ENCODE assay signal across 8 cellular contexts in the genomic region with DNA sequence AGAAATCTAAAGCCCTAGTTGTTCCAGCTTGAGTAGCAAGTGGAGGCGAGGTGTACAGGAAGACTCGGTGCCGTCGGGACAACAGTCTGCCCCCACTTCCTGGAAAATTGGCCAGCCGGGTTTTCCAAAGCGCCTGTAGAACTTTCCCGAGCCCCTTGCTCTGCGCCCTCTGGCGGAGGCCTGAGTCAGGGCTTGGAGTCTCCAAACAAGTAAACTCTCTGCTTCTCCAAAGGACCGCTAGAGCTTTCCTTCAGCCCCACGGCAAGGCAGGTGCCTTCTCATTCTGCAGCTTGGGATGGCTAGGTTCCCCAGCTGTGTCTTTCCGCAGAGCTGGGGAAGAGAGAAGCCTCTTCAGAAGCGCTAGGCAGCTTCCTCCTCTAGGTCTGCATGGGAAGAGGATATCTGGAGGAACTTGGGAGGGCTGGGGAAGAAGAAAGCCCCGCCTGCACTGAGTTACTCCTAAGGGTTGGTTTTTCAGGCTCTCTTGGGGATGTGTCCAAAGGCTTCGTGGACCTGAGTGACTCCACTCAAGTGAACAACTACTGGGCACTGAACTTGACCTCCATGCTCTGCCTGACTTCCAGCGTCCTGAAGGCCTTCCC. TPM values are rescaled to one million over a fixed set of nuclear protein-coding genes. Genes with fewer than 3 reads are reported as not detected.
DNase-seq lines count a peak whose midpoint lies in the region; ATAC-seq and TF ChIP-seq lines count a peak whose summit lies in the region.

No MANE protein-coding gene starts in this region.

- H3K27me3 Mint-ChIP-seq in CD4-positive, alpha-beta T cell: peaks cover 85% of the 10 kb centered on the region

- H3K4me3 Mint-ChIP-seq in CD4-positive, alpha-beta T cell: peak overlapping the region; percentile 78

- peak; percentile 37 for ATAC-seq in CD4-positive, alpha-beta T cell (ENCODE audit: poor library complexity)
- ATAC-seq in GM19467 (IDR thresholded peaks at IDR 0.05; ENCODE audit: unreplicated experiment): peak; percentile 40

- CTCF ChIA-PET in CD4-positive, alpha-beta T cell (lab: Charles Lee): interaction anchor here (1.0 kb wide), 1 partner anchor 289 kb away, joined by 4 read pairs; no protein-coding TSS in a partner anchor

- peak in 8 of 10 experiments; percentile 12 to 59 (median 26) for DNase-seq in CD4-positive, alpha-beta T cell
- DNase-seq in HPDE6-E6E7 (ENCODE audit: extremely low spot score) (peak; percentile 76), NCI-H82 treated with DMSO at 0.1 percent for 48 hours (lab: John Stamatoyannopoulos, UW; ENCODE audit: unreplicated experiment) (peak; percentile 68), activated T-cell treated with anti-CD3 and anti-CD28 coated beads for 24 hours (ENCODE audit: low read depth) (peak; percentile 49), epithelial cell of proximal tubule (ENCODE audit: low read depth) (no peak), midbrain (lab: John Stamatoyannopoulos, UW) (peak; percentile 80)
- DNase-seq in stimulated activated CD8-positive, alpha-beta memory T cell treated with anti-CD3 and anti-CD28 coated beads, Interleukin-4, amount 100 ng/mL, for 24 hours (ENCODE audit: low read depth): peak; percentile 40

- H3K9me3 Mint-ChIP-seq in CD4-positive, alpha-beta T cell: no peaks in the 10 kb centered on the region

- intact Hi-C loops in CD4-positive, alpha-beta T cell (cut with DNase I, micrococcal nuclease): no loop called here

- H3K27ac ChIP-seq in CD4-positive, alpha-beta T cell (ENCODE audit: low read depth, low read length): no peak overlapping the region

- H3K9me3 ChIP-seq in CD4-positive, alpha-beta T cell (ENCODE audit: control insufficient read depth, low read length): no peaks in the 10 kb centered on the region

- TF ChIP-seq CTCF in CD4-positive, alpha-beta T cell (IDR thresholded peaks at IDR 0.05): peak; percentile 85
- peak; percentile 99 for TF ChIP-seq CTCF in epithelial cell of proximal tubule (conservative IDR thresholded peaks at IDR 0.05; ENCODE audit: low read depth, low read length)

- H3K4me3 ChIP-seq in epithelial cell of proximal tubule (ENCODE audit: low read depth, low read length): peak overlapping the region; percentile 79

- peaks cover 76% of the 10 kb centered on the region for H3K27me3 ChIP-seq in CD4-positive, alpha-beta T cell (ENCODE audit: control insufficient read depth, insufficient read depth, low read length)

- peaks cover 7% of the 10 kb centered on the region for H3K4me1 Mint-ChIP-seq in CD4-positive, alpha-beta T cell (ENCODE audit: low read depth)

- no peak overlapping the region for H3K27ac Mint-ChIP-seq in CD4-positive, alpha-beta T cell

- H3K36me3 Mint-ChIP-seq in CD4-positive, alpha-beta T cell (ENCODE audit: low read depth): no peaks in the 10 kb centered on the region

- POLR2A ChIA-PET in CD4-positive, alpha-beta T cell (lab: Charles Lee): interaction anchor here (1.0 to 1.2 kb wide), 2 partner anchors 19 to 289 kb away, joined by 3 to 4 read pairs; no protein-coding TSS in a partner anchor

RNA-seq across cellular contexts. Expression of a gene that starts 0.7 kb away (rescaled TPM):
- not detected for total RNA-seq in CD4-positive, alpha-beta T cell
- total RNA-seq in epithelial cell of proximal tubule: 26.2 and 29.5 TPM in 2 replicates

RNA-seq across cellular contexts. Expression of a gene that starts 29.4 kb away (rescaled TPM):
- not detected for total RNA-seq in CD4-positive, alpha-beta T cell
- 1.0 and 8.2 TPM in 2 replicates for total RNA-seq in epithelial cell of proximal tubule

Comparison
In these comparisons a context has a peak if more than half of its experiments do, and no peak if none do; other contexts are left out.
1. RNA of a gene that starts 0.7 kb away (total RNA-seq): 26.2 to 29.5 TPM in epithelial cell of proximal tubule; not detected in CD4-positive, alpha-beta T cell; every median in the first group is over 10 times any median in the second.